In genomic region chr20:62203378-62204030, GRCh38 we compare ENCODE assay signal across 17 cellular contexts. TPM values are rescaled to one million over a fixed set of nuclear protein-coding genes. Genes with fewer than 3 reads are reported as not detected.
DNase-seq lines count a peak whose midpoint lies in the region; ATAC-seq, FAIRE-seq and TF ChIP-seq lines count a peak whose summit lies in the region.
"Had no signal": no experiment of that assay in that cellular context is flagged by ENCODE, and none has a peak within 500 bp of the region (broad histone marks: within the 10 kb centered on the region; RNA-seq: fewer than 3 reads in every experiment).

No MANE protein-coding gene starts in this region.

- DNase-seq in IMR-90 (no peak), WTC11 (ENCODE audit: low spot score) (no peak), kidney (peak; percentile 52), anterior cingulate cortex (lab: John Stamatoyannopoulos, UW) (no peak)
- DNase-seq: activated CD4-positive, alpha-beta T cell treated with anti-CD3 and anti-CD28 coated beads, Interleukin-2, amount 50 U/mL, for 48 hours; DMS79; NCI-H524 treated with DMSO at 0.1 percent for 48 hours had no signal

- TF ChIP-seq RAD21 in IMR-90 (IDR thresholded peaks at IDR 0.05; ENCODE audit: low read length), result no peak

- peaks cover 3% of the 10 kb centered on the region for H3K79me2 ChIP-seq in DOHH2 (ENCODE audit: control insufficient read depth, low read length)

- no peak overlapping the region for H2AK9ac ChIP-seq in IMR-90 (replicated peaks; ENCODE audit: low read depth, low read length, poor library complexity)

- no peaks in the 10 kb centered on the region; the same call in 1 of the 2 replicates for H4K20me1 ChIP-seq in DOHH2 (ENCODE audit: control insufficient read depth, insufficient read depth, low read depth, low read length)
- peaks cover 4% of the 10 kb centered on the region; the same call in 1 of the 2 replicates for H4K20me1 ChIP-seq in IMR-90 (ENCODE audit: insufficient read depth, low read length)

- no peaks in the 10 kb centered on the region for H3K9me3 Mint-ChIP-seq in WTC11
- no peaks in the 10 kb centered on the region for H3K9me3 Mint-ChIP-seq in stimulated activated memory B cell treated with anti-CD40 and anti-IgM and Interleukin-4, amounts not matched to agents 10 μg/mL and 1 μg/mL and 100 μg/mL, for 72 hours
- H3K9me3 Mint-ChIP-seq: activated T-helper 1 cell treated with anti-CD3 and anti-CD28 coated beads, Interleukin-12 subunit alpha, Interleukin-12 subunit beta, Interleukin-2, Interleukin-4 antibody, amounts not matched to agents 30 ng/mL and 10 ng/mL and 1 ng/mL, durations not matched to agents 14 hours and 24 hours and 36 hours; naive thymus-derived CD8-positive, alpha-beta T cell; stimulated activated naive CD8-positive, alpha-beta T cell treated with anti-CD3 and anti-CD28 coated beads, Interleukin-15, Interleukin-2, amounts not matched to agents 100 ng/mL and 50 ng/mL, for 24 hours had no signal

- H3K4me2 ChIP-seq in DOHH2 (ENCODE audit: low read length), result peak overlapping the region; percentile 46
- no peak overlapping the region for H3K4me2 ChIP-seq in IMR-90 (ENCODE audit: low read depth, low read length)
- H3K4me2 ChIP-seq: KMS-11 had no signal

- in situ Hi-C loops in IMR-90 (cut with MboI; ENCODE audit: low sequenced_read_pairs), result no loop called here

- H3K9ac ChIP-seq in IMR-90 (ENCODE audit: low read depth, low read length) (no peak overlapping the region), kidney (ENCODE audit: low read length in 2 of 2) (no peak overlapping the region)
- H3K9ac ChIP-seq: KMS-11 had no signal

- peaks cover 38% of the 10 kb centered on the region for H3K36me3 Mint-ChIP-seq in WTC11
- H3K36me3 Mint-ChIP-seq in stimulated activated memory B cell treated with anti-CD40 and anti-IgM and Interleukin-4, amounts not matched to agents 10 μg/mL and 1 μg/mL and 100 μg/mL, for 72 hours, result peaks cover 44% of the 10 kb centered on the region

- no peaks in the 10 kb centered on the region for H3K4me1 Mint-ChIP-seq in WTC11
- H3K4me1 Mint-ChIP-seq in stimulated activated memory B cell treated with anti-CD40 and anti-IgM and Interleukin-4, amounts not matched to agents 10 μg/mL and 1 μg/mL and 100 μg/mL, for 72 hours, result peaks cover 38% of the 10 kb centered on the region

- H3K27me3 ChIP-seq in DOHH2 (ENCODE audit: control insufficient read depth, low read length) (no peaks in the 10 kb centered on the region), IMR-90 (ENCODE audit: control insufficient read depth, insufficient read depth, low read length) (no peaks in the 10 kb centered on the region)

- dilution Hi-C loops in IMR-90 (cut with HindIII; ENCODE audit: low sequenced_read_pairs, unreplicated experiment), result no loop called here

- H3F3A ChIP-seq in DOHH2 (ENCODE audit: control insufficient read depth, insufficient read depth), result 0 out of 2 replicates have a peak, but pooled peaks cover 13% of the 10 kb centered on the region

- no peak overlapping the region for H2AK5ac ChIP-seq in IMR-90 (ENCODE audit: low read depth, low read length)

- peak overlapping the region; percentile 43 for H3K27ac Mint-ChIP-seq in WTC11
- no peak overlapping the region for H3K27ac Mint-ChIP-seq in stimulated activated memory B cell treated with anti-CD40 and anti-IgM and Interleukin-4, amounts not matched to agents 10 μg/mL and 1 μg/mL and 100 μg/mL, for 72 hours
- H3K27ac Mint-ChIP-seq: activated T-helper 1 cell treated with anti-CD3 and anti-CD28 coated beads, Interleukin-12 subunit alpha, Interleukin-12 subunit beta, Interleukin-2, Interleukin-4 antibody, amounts not matched to agents 30 ng/mL and 10 ng/mL and 1 ng/mL, durations not matched to agents 14 hours and 24 hours and 36 hours; stimulated activated naive CD8-positive, alpha-beta T cell treated with anti-CD3 and anti-CD28 coated beads, Interleukin-15, Interleukin-2, amounts not matched to agents 100 ng/mL and 50 ng/mL, for 24 hours had no signal

- no peak overlapping the region for H4K5ac ChIP-seq in IMR-90 (ENCODE audit: low read depth, low read length)

- no peak overlapping the region for H3K14ac ChIP-seq in IMR-90 (replicated peaks; ENCODE audit: low read depth, low read length)

- no peak overlapping the region for H2BK15ac ChIP-seq in IMR-90 (ENCODE audit: low read depth, low read length)

- FAIRE-seq in kidney (lab: Jason Lieb, UNC), result no peak

- CTCF ChIA-PET in IMR-90 (lab: Yijun Ruan, JAX), result no interaction called here
- CTCF ChIA-PET in WTC11 (lab: Charles Lee), result no interaction called here

- H3K27me3 Mint-ChIP-seq in WTC11 (ENCODE audit: low read depth), result no peaks in the 10 kb centered on the region
- H3K27me3 Mint-ChIP-seq in stimulated activated memory B cell treated with anti-CD40 and anti-IgM and Interleukin-4, amounts not matched to agents 10 μg/mL and 1 μg/mL and 100 μg/mL, for 72 hours, result no peaks in the 10 kb centered on the region
- H3K27me3 Mint-ChIP-seq: naive thymus-derived CD8-positive, alpha-beta T cell; stimulated activated naive CD8-positive, alpha-beta T cell treated with anti-CD3 and anti-CD28 coated beads, Interleukin-15, Interleukin-2, amounts not matched to agents 100 ng/mL and 50 ng/mL, for 24 hours had no signal

- no peak overlapping the region for H2AFZ ChIP-seq in IMR-90 (replicated peaks; ENCODE audit: low read length, poor library complexity)

- H3K4ac ChIP-seq in IMR-90 (ENCODE audit: low read depth, low read length), result no peak overlapping the region

- H3K4me3 Mint-ChIP-seq in WTC11, result no peak overlapping the region
- no peak overlapping the region for H3K4me3 Mint-ChIP-seq in stimulated activated memory B cell treated with anti-CD40 and anti-IgM and Interleukin-4, amounts not matched to agents 10 μg/mL and 1 μg/mL and 100 μg/mL, for 72 hours
- H3K4me3 Mint-ChIP-seq: activated T-helper 1 cell treated with anti-CD3 and anti-CD28 coated beads, Interleukin-12 subunit alpha, Interleukin-12 subunit beta, Interleukin-2, Interleukin-4 antibody, amounts not matched to agents 30 ng/mL and 10 ng/mL and 1 ng/mL, durations not matched to agents 14 hours and 24 hours and 36 hours; stimulated activated naive CD8-positive, alpha-beta T cell treated with anti-CD3 and anti-CD28 coated beads, Interleukin-15, Interleukin-2, amounts not matched to agents 100 ng/mL and 50 ng/mL, for 24 hours had no signal

- no peak overlapping the region for H3K23ac ChIP-seq in IMR-90 (ENCODE audit: low read depth, low read length)

- no peak overlapping the region for H2BK20ac ChIP-seq in IMR-90 (ENCODE audit: low read depth, low read length)

- H3K4me3 ChIP-seq in DOHH2 (ENCODE audit: low read length) (peak overlapping the region; percentile 18; the same call in 1 of the 2 replicates), IMR-90 (ENCODE audit: insufficient read depth, low read depth, low read length) (no peak overlapping the region), kidney (ENCODE audit: low read length in 2 of 2) (no peak overlapping the region)
- H3K4me3 ChIP-seq: gastroesophageal sphincter, prostate gland had no signal

- BruUV-seq in IMR-90 (replicated peaks; lab: Mats Ljungman, UMichigan), result no TSS peak

- no peak for TF ChIP-seq POLR2A in IMR-90 (IDR thresholded peaks at IDR 0.05; ENCODE audit: low read depth, low read length)

- intact Hi-C loops in IMR-90 (cut with micrococcal nuclease) (no loop called here), kidney (cut with DNase I) (no loop called here)

- no peaks in the 10 kb centered on the region; a peak in 2 of 4 replicates for H3K79me1 ChIP-seq in IMR-90 (ENCODE audit: low read depth in 1 of 2, low read length in 2 of 2)

- H2BK5ac ChIP-seq in IMR-90 (ENCODE audit: low read depth, low read length, poor library complexity, severe bottlenecking), result no peak overlapping the region

- TF ChIP-seq CTCF in DOHH2 (IDR thresholded peaks at IDR 0.05; ENCODE audit: low read depth, low read length, poor library complexity, severe bottlenecking), result no peak
- no peak for TF ChIP-seq CTCF in IMR-90 (conservative IDR thresholded peaks at IDR 0.05; ENCODE audit: low read depth, low read length)
- no peak for TF ChIP-seq CTCF in WTC11 (IDR thresholded peaks at IDR 0.05)
- TF ChIP-seq CTCF in kidney (IDR thresholded peaks at IDR 0.05; ENCODE audit: borderline replicate concordance, extremely low read depth, insufficient read depth), result no peak

- H3K27ac ChIP-seq in DOHH2 (ENCODE audit: low read depth, low read length) (peak overlapping the region; percentile 83), IMR-90 (ENCODE audit: insufficient read depth, low read length) (no peak overlapping the region), kidney (ENCODE audit: low read depth in 2 of 2, low read length in 2 of 2) (no peak overlapping the region)
- H3K27ac ChIP-seq: gastroesophageal sphincter, KMS-11, prostate gland had no signal

- no peak overlapping the region for H2BK120ac ChIP-seq in IMR-90 (ENCODE audit: low read depth, low read length)

- no peak overlapping the region for H4K91ac ChIP-seq in IMR-90 (ENCODE audit: insufficient read depth, low read depth, low read length)

- 80% methylated on average over 9 of the region's 22 CpGs; no CpG with 5 or more reads in 1 of the 2 experiments for WGBS in IMR-90 (ENCODE audit: extremely low coverage in 2 of 2, insufficient read length in 1 of 2), 2 experiments

- no peak overlapping the region for H3K18ac ChIP-seq in IMR-90 (ENCODE audit: low read depth, low read length)

- H3K36me3 ChIP-seq in DOHH2 (ENCODE audit: control insufficient read depth, low read length), result peaks cover 32% of the 10 kb centered on the region
- peaks cover 32% of the 10 kb centered on the region for H3K36me3 ChIP-seq in IMR-90 (ENCODE audit: control insufficient read depth, insufficient read depth, low read length)
- H3K36me3 ChIP-seq in kidney (ENCODE audit: control insufficient read depth in 1 of 2, insufficient read depth in 2 of 2, low read length in 2 of 2), result peaks cover 10 to 12% of the 10 kb centered on the region in 2 donors

- H3K4me1 ChIP-seq in DOHH2 (ENCODE audit: control insufficient read depth, low read length), result peaks cover 40% of the 10 kb centered on the region
- H3K4me1 ChIP-seq in IMR-90 (ENCODE audit: control insufficient read depth, insufficient read depth, low read length), result no peaks in the 10 kb centered on the region
- H3K4me1 ChIP-seq in kidney (ENCODE audit: control insufficient read depth in 1 of 2, insufficient read depth in 1 of 2, low read depth in 1 of 2, low read length in 2 of 2), result no peaks in the 10 kb centered on the region
- H3K4me1 ChIP-seq: gastroesophageal sphincter, prostate gland had no signal

- ATAC-seq in IMR-90 (ENCODE audit: low read depth) (no peak), WTC11 (no peak), HG03045 (IDR thresholded peaks at IDR 0.05; ENCODE audit: unreplicated experiment) (no peak), HG03139 (IDR thresholded peaks at IDR 0.05; ENCODE audit: unreplicated experiment) (no peak)
- ATAC-seq in stimulated activated memory B cell treated with anti-CD40 and anti-IgM and Interleukin-4, amounts not matched to agents 10 μg/mL and 1 μg/mL and 100 μg/mL, for 72 hours, result no peak
- ATAC-seq: gastroesophageal sphincter; naive thymus-derived CD8-positive, alpha-beta T cell had no signal

- no peaks in the 10 kb centered on the region for H3K9me2 ChIP-seq in DOHH2 (replicated peaks; ENCODE audit: control insufficient read depth, low read length)

- POLR2A ChIA-PET in IMR-90 (lab: Charles Lee; ENCODE audit: unreplicated experiment) (no interaction called here), WTC11 (lab: Charles Lee) (no interaction called here)

- H3K56ac ChIP-seq in IMR-90 (ENCODE audit: extremely low read depth, insufficient read depth, low read length), result no peak overlapping the region

- H4K8ac ChIP-seq in IMR-90 (ENCODE audit: low read depth in 2 of 2, low read length in 2 of 2), result no peak overlapping the region

- no peaks in the 10 kb centered on the region for H3K9me1 ChIP-seq in IMR-90 (ENCODE audit: insufficient read depth, low read length)

- H3K9me3 ChIP-seq in DOHH2 (ENCODE audit: control insufficient read depth, insufficient read depth, low read length), result no peaks in the 10 kb centered on the region
- H3K9me3 ChIP-seq in IMR-90 (ENCODE audit: control insufficient read depth, insufficient read depth, low read length), result no peaks in the 10 kb centered on the region
- H3K9me3 ChIP-seq in kidney (ENCODE audit: control insufficient read depth in 1 of 2, low read length in 2 of 2), result no peaks in the 10 kb centered on the region
- H3K9me3 ChIP-seq: gastroesophageal sphincter, prostate gland had no signal

RNA-seq across cellular contexts. Expression of gene HRH3, which starts 16.6 kb away (rescaled TPM):
- total RNA-seq in IMR-90 (2012; rRNA removed) (not detected in 2 replicates), WTC11 (2021) (2.9 to 3.4 TPM (median 3.3 TPM) in 3 replicates), kidney (not detected)
- polyA plus RNA-seq in IMR-90 (2012; rRNA removed) (not detected in 2 replicates), kidney (ENCODE audit: insufficient read depth, low read depth, low replicate concordance) (not detected)
- not detected in 2 replicates for polyA plus RNA-seq in IMR-90 (2012; cell fraction: cytosol; rRNA removed)
- not detected in 2 replicates for polyA plus RNA-seq in IMR-90 (2012; cell fraction: nucleus; rRNA removed; ENCODE audit: low replicate concordance)
- total RNA-seq: activated T-helper 1 cell treated with anti-CD3 and anti-CD28 coated beads, Interleukin-12 subunit alpha, Interleukin-12 subunit beta, Interleukin-2, Interleukin-4 antibody, amounts not matched to agents 30 ng/mL and 10 ng/mL and 1 ng/mL, durations not matched to agents 14 hours and 24 hours and 36 hours; gastroesophageal sphincter; naive thymus-derived CD8-positive, alpha-beta T cell had no signal
- polyA plus RNA-seq: naive thymus-derived CD8-positive, alpha-beta T cell had no signal

RNA-seq across cellular contexts. Expression of gene MTG2, which starts 20.7 kb away (rescaled TPM):
- total RNA-seq in IMR-90 (2012; rRNA removed) (11.5 and 12.2 TPM in 2 replicates), WTC11 (2021) (26.6 to 33.0 TPM (median 27.9 TPM) in 3 replicates), kidney (36.1 TPM)
- polyA plus RNA-seq in IMR-90 (2012; rRNA removed) (23.9 and 25.2 TPM in 2 replicates), kidney (ENCODE audit: insufficient read depth, low read depth, low replicate concordance) (45.2 TPM)
- polyA plus RNA-seq in IMR-90 (2012; cell fraction: cytosol; rRNA removed), result 21.7 and 23.7 TPM in 2 replicates
- polyA plus RNA-seq in IMR-90 (2012; cell fraction: nucleus; rRNA removed; ENCODE audit: low replicate concordance), result 52.1 and 66.5 TPM in 2 replicates

RNA-seq across cellular contexts. Expression of gene OSBPL2, which starts 34.8 kb away (rescaled TPM):
- total RNA-seq in IMR-90 (2012; rRNA removed) (27.6 and 28.6 TPM in 2 replicates), WTC11 (2021) (37.8 to 49.5 TPM (median 39.4 TPM) in 3 replicates), kidney (57.1 TPM)
- polyA plus RNA-seq in IMR-90 (2012; rRNA removed) (17.7 and 19.3 TPM in 2 replicates), kidney (ENCODE audit: insufficient read depth, low read depth, low replicate concordance) (20.4 TPM)
- 13.1 and 15.2 TPM in 2 replicates for polyA plus RNA-seq in IMR-90 (2012; cell fraction: cytosol; rRNA removed)
- polyA plus RNA-seq in IMR-90 (2012; cell fraction: nucleus; rRNA removed; ENCODE audit: low replicate concordance), result 36.2 and 68.6 TPM in 2 replicates

RNA-seq across cellular contexts. Expression of gene SS18L1, which starts 59.9 kb away (rescaled TPM):
- total RNA-seq in IMR-90 (2012; rRNA removed) (8.1 and 10.6 TPM in 2 replicates), WTC11 (2021) (29.4 to 34.1 TPM (median 29.8 TPM) in 3 replicates), kidney (12.0 TPM)
- polyA plus RNA-seq in IMR-90 (2012; rRNA removed) (12.2 and 15.6 TPM in 2 replicates), kidney (ENCODE audit: insufficient read depth, low read depth, low replicate concordance) (6.5 TPM)
- polyA plus RNA-seq in IMR-90 (2012; cell fraction: cytosol; rRNA removed), result 3.6 and 10.0 TPM in 2 replicates
- polyA plus RNA-seq in IMR-90 (2012; cell fraction: nucleus; rRNA removed; ENCODE audit: low replicate concordance), result 32.8 and 87.5 TPM in 2 replicates
